In the genomic region with DNA sequence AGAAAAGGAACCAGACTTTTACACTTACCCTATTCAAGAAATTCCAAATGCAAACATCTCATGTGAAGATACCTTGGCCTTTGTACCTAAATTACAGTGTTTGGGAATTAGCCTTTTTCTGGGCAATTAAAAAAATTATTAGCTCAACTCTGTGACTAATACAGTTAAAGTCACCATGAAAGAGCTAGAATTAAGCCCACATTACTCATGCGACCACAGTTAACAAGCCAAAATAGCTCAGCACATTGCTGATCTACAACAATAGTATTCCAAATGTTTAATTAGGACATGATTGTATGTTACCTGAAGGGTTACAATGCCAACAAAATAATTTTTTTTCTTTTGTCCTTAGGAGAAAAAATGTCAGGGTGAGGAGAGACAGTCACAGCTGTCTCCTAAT, we compare ENCODE assay signal across 20 cellular contexts.
A peak's percentile ranks its signal among the peaks of the same experiment; 100 is the strongest.
DNase-seq lines count a peak whose midpoint lies in the region; ATAC-seq, FAIRE-seq and TF ChIP-seq lines count a peak whose summit lies in the region.
"Had no signal": no experiment of that assay in that cellular context is flagged by ENCODE, and none has a peak within 500 bp of the region (broad histone marks: within the 10 kb centered on the region; RNA-seq: fewer than 3 reads in every experiment).

No MANE protein-coding gene starts in this region.

- DNase-seq in GM03348 (ENCODE audit: low spot score), result peak; percentile 6
- DNase-seq in SJCRH30, result peak in 1 of 2 experiments; percentile 28
- DNase-seq in epithelial cell of esophagus (ENCODE audit: low read depth), result peak; percentile 16
- DNase-seq in osteoblast (ENCODE audit: insufficient read length, low spot score, missing footprints), result peak; percentile 3
- DNase-seq in pancreas, result no peak
- DNase-seq in immature natural killer cell, result no peak
- no peak for DNase-seq in H7
- no peak for DNase-seq in colonic mucosa
- DNase-seq: 8988T; BE2C; CD4-positive, alpha-beta T cell; EL; MV-4-11; NCI-H187 treated with DMSO at 0.1 percent for 48 hours; NCI-H2171 treated with DMSO at 0.1 percent for 48 hours; NCI-H82; SK-N-SH had no signal

- H3K27ac ChIP-seq in SJCRH30 (peak overlapping the region; percentile 34), osteoblast (ENCODE audit: low read depth, low read length) (no peak overlapping the region), pancreas (no peak overlapping the region), colonic mucosa (no peak overlapping the region)

- intact Hi-C loops in pancreas (cut with DNase I) (no loop called here), colonic mucosa (cut with DNase I) (no loop called here)

- no peaks in the 10 kb centered on the region for H3K27me3 ChIP-seq in SJCRH30
- H3K27me3 ChIP-seq in osteoblast (ENCODE audit: insufficient read depth, low read length), result no peaks in the 10 kb centered on the region
- H3K27me3 ChIP-seq in pancreas, result no peaks in the 10 kb centered on the region
- H3K27me3 ChIP-seq in H7 (ENCODE audit: control insufficient read depth, insufficient read depth, low read length), result no peaks in the 10 kb centered on the region
- no peaks in the 10 kb centered on the region for H3K27me3 ChIP-seq in colonic mucosa
- H3K27me3 ChIP-seq: BE2C had no signal

- H3K9ac ChIP-seq in colonic mucosa (ENCODE audit: low read depth in 2 of 2, low read length in 2 of 2), result no peak overlapping the region
- H3K9ac ChIP-seq: SK-N-SH had no signal

- no peak overlapping the region for H3K4me2 ChIP-seq in osteoblast (ENCODE audit: insufficient read depth, low read length)
- H3K4me2 ChIP-seq: SK-N-SH had no signal

- H3K27ac Mint-ChIP-seq in immature natural killer cell, result no peak overlapping the region
- H3K27ac Mint-ChIP-seq: CD4-positive, alpha-beta T cell had no signal

- no peak overlapping the region for H2AFZ ChIP-seq in osteoblast (ENCODE audit: low read length)

- H3K36me3 Mint-ChIP-seq in immature natural killer cell, result no peaks in the 10 kb centered on the region

- no peak for TF ChIP-seq CTCF in epithelial cell of esophagus (IDR thresholded peaks at IDR 0.05; ENCODE audit: insufficient read depth, low read depth, low read length, missing control alignments)
- no peak for TF ChIP-seq CTCF in osteoblast (IDR thresholded peaks at IDR 0.05; ENCODE audit: extremely low read depth, low read depth, low read length)
- TF ChIP-seq CTCF in pancreas (IDR thresholded peaks at IDR 0.05), result no peak
- no peak for TF ChIP-seq CTCF in colonic mucosa (IDR thresholded peaks at IDR 0.05)

- H3K9me3 Mint-ChIP-seq in immature natural killer cell, result peaks cover 11 to 37% (median 19%) of the 10 kb centered on the region in 6 donors

- no peaks in the 10 kb centered on the region for H3K9me3 ChIP-seq in SJCRH30 (replicated peaks)
- H3K9me3 ChIP-seq in osteoblast (ENCODE audit: low read depth, low read length), result no peaks in the 10 kb centered on the region
- no peaks in the 10 kb centered on the region for H3K9me3 ChIP-seq in pancreas
- no peaks in the 10 kb centered on the region for H3K9me3 ChIP-seq in colonic mucosa
- H3K9me3 ChIP-seq: BE2C, SK-N-SH had no signal

- no peaks in the 10 kb centered on the region for H3K4me1 Mint-ChIP-seq in immature natural killer cell

- H3K27me3 Mint-ChIP-seq in immature natural killer cell (ENCODE audit: low read depth in 3 of 3), result peaks cover 0 to 3% (median 3%) of the 10 kb centered on the region in 3 donors
- H3K27me3 Mint-ChIP-seq: CD4-positive, alpha-beta T cell had no signal

- no peaks in the 10 kb centered on the region for H3K79me2 ChIP-seq in osteoblast (ENCODE audit: insufficient read depth, low read length)

- H3K36me3 ChIP-seq in SJCRH30 (no peaks in the 10 kb centered on the region), osteoblast (ENCODE audit: insufficient read depth, low read length) (no peaks in the 10 kb centered on the region), pancreas (no peaks in the 10 kb centered on the region), H7 (replicated peaks; ENCODE audit: control insufficient read depth, insufficient read depth, low read length) (no peaks in the 10 kb centered on the region), colonic mucosa (no peaks in the 10 kb centered on the region)
- H3K36me3 ChIP-seq: BE2C had no signal

- ATAC-seq in pancreas, result no peak
- ATAC-seq: Panc1, Right ventricle myocardium inferior had no signal

- H3K4me1 ChIP-seq in SJCRH30, result peaks cover 9% of the 10 kb centered on the region
- H3K4me1 ChIP-seq in osteoblast (ENCODE audit: insufficient read depth, low read length), result no peaks in the 10 kb centered on the region
- peaks cover 0 to 6% (median 4%) of the 10 kb centered on the region in 3 donors for H3K4me1 ChIP-seq in pancreas
- no peaks in the 10 kb centered on the region for H3K4me1 ChIP-seq in colonic mucosa
- H3K4me1 ChIP-seq: BE2C had no signal

- no peaks in the 10 kb centered on the region for H4K20me1 ChIP-seq in osteoblast (ENCODE audit: insufficient read depth, low read length)

- WGBS in pancreas, 2 donors, result 94 to 95% methylated on average over 1 of the region's 1 CpG

- no peak for FAIRE-seq in pancreas (lab: Jason Lieb, UNC)
- FAIRE-seq: H54 had no signal

- H3K4me3 ChIP-seq in SJCRH30, result no peak overlapping the region
- H3K4me3 ChIP-seq in epithelial cell of esophagus (ENCODE audit: low read length), result no peak overlapping the region
- H3K4me3 ChIP-seq in osteoblast (ENCODE audit: insufficient read depth, low read length), result no peak overlapping the region
- H3K4me3 ChIP-seq in pancreas, result no peak overlapping the region
- H3K4me3 ChIP-seq in H7 (ENCODE audit: insufficient read depth, low read depth, low read length), result no peak overlapping the region
- no peak overlapping the region for H3K4me3 ChIP-seq in colonic mucosa

- no peak overlapping the region for H3K4me3 Mint-ChIP-seq in immature natural killer cell
- H3K4me3 Mint-ChIP-seq: CD4-positive, alpha-beta T cell had no signal

Comparison
In these comparisons a context has a peak if more than half of its experiments do, and no peak if none do; other contexts are left out.
1. DNase-seq: peak in GM03348 (single experiment), epithelial cell of esophagus (single experiment) and osteoblast (single experiment); none in pancreas (0 of 6), immature natural killer cell (0 of 3), H7 (single experiment) and colonic mucosa (single experiment).